ENCODE assay signal across 16 cellular contexts in genomic region chr17:72476575-72476986, GRCh38.
DNase-seq lines count a peak whose midpoint lies in the region; ATAC-seq and TF ChIP-seq lines count a peak whose summit lies in the region.
"Had no signal": no experiment of that assay in that cellular context is flagged by ENCODE, and none has a peak within 500 bp of the region (broad histone marks: within the 10 kb centered on the region; RNA-seq: fewer than 3 reads in every experiment).

No MANE protein-coding gene starts in this region.

- no CpG with 5 or more reads among the region's 12 CpGs for WGBS in iPS DF 6.9 (ENCODE audit: insufficient coverage, insufficient read length)
- 18% methylated on average over 12 of the region's 12 CpGs for WGBS in right cardiac atrium

- no peaks in the 10 kb centered on the region for H3K27me3 ChIP-seq in iPS DF 6.9 (ENCODE audit: control insufficient read depth, insufficient read depth, low read length)
- H3K27me3 ChIP-seq in CD8-positive, alpha-beta T cell (ENCODE audit: insufficient read depth, low read length), result no peaks in the 10 kb centered on the region
- H3K27me3 ChIP-seq in right cardiac atrium (ENCODE audit: control insufficient read depth, insufficient read depth), result no peaks in the 10 kb centered on the region

- peaks cover 7% of the 10 kb centered on the region for H3K9me3 Mint-ChIP-seq in CD8-positive, alpha-beta T cell

- CTCF ChIA-PET in CD8-positive, alpha-beta T cell (lab: Charles Lee), result no interaction called here

- H3K27ac ChIP-seq in iPS DF 6.9 (ENCODE audit: low read length), result no peak overlapping the region
- H3K27ac ChIP-seq in CD8-positive, alpha-beta T cell (ENCODE audit: low read depth, low read length), result no peak overlapping the region
- no peak overlapping the region for H3K27ac ChIP-seq in right cardiac atrium (ENCODE audit: low read length)

- POLR2A ChIA-PET in CD8-positive, alpha-beta T cell (lab: Charles Lee), result no interaction called here

- H3K27ac Mint-ChIP-seq in CD8-positive, alpha-beta T cell, result no peak overlapping the region
- H3K27ac Mint-ChIP-seq: activated CD4-positive, alpha-beta memory T cell treated with anti-CD3 and anti-CD28 coated beads for 36 hours; activated T-helper 17 cell treated with anti-CD3 and anti-CD28 coated beads, Interleukin-2, amount 50 U/mL, for 72 hours; CD4-positive, CD25-positive, alpha-beta regulatory T cell had no signal

- ATAC-seq in CD8-positive, alpha-beta T cell, result no peak
- ATAC-seq in Right ventricle myocardium inferior (no peak), right cardiac atrium (no peak), HG02588 (IDR thresholded peaks at IDR 0.05; ENCODE audit: unreplicated experiment) (no peak)
- ATAC-seq: activated T-helper 17 cell treated with anti-CD3 and anti-CD28 coated beads, Interleukin-2, amount 50 U/mL, for 72 hours had no signal

- H3K4me3 ChIP-seq in iPS DF 6.9 (ENCODE audit: low read length) (no peak overlapping the region), right cardiac atrium (ENCODE audit: low read length) (no peak overlapping the region)
- no peak overlapping the region for H3K4me3 ChIP-seq in CD8-positive, alpha-beta T cell (ENCODE audit: low read depth, low read length)

- no peaks in the 10 kb centered on the region for H3K36me3 ChIP-seq in iPS DF 6.9 (ENCODE audit: control insufficient read depth, insufficient read depth, low read length)
- H3K36me3 ChIP-seq in CD8-positive, alpha-beta T cell (ENCODE audit: insufficient read depth, low read length), result no peaks in the 10 kb centered on the region

- intact Hi-C loops in CD8-positive, alpha-beta T cell (cut with DNase I, micrococcal nuclease), result no loop called here
- intact Hi-C loops in Right ventricle myocardium inferior (cut with DNase I) (no loop called here), right cardiac atrium (cut with DNase I) (no loop called here)

- in situ Hi-C loops in G401 (cut with HindIII; ENCODE audit: low sequenced_read_pairs), result no loop called here

- H3K9me3 ChIP-seq in iPS DF 6.9 (ENCODE audit: control insufficient read depth, insufficient read depth, low read length) (no peaks in the 10 kb centered on the region), right cardiac atrium (ENCODE audit: control insufficient read depth, low read length) (no peaks in the 10 kb centered on the region)
- H3K9me3 ChIP-seq in CD8-positive, alpha-beta T cell (ENCODE audit: low read length), result no peaks in the 10 kb centered on the region

- peaks cover 9% of the 10 kb centered on the region for H3K4me1 ChIP-seq in iPS DF 6.9 (ENCODE audit: control insufficient read depth, insufficient read depth, low read length)
- H3K4me1 ChIP-seq in CD8-positive, alpha-beta T cell (ENCODE audit: insufficient read depth, low read length), result no peaks in the 10 kb centered on the region
- H3K4me1 ChIP-seq in right cardiac atrium (ENCODE audit: control insufficient read depth, insufficient read depth, low read length), result no peaks in the 10 kb centered on the region

- peaks cover 16% of the 10 kb centered on the region for H3K27me3 Mint-ChIP-seq in CD8-positive, alpha-beta T cell (ENCODE audit: low read depth)

- no peaks in the 10 kb centered on the region for H3K4me1 Mint-ChIP-seq in CD8-positive, alpha-beta T cell (ENCODE audit: low read depth)
- H3K4me1 Mint-ChIP-seq: activated T-helper 17 cell treated with anti-CD3 and anti-CD28 coated beads, Interleukin-2, amount 50 U/mL, for 72 hours; CD4-positive, CD25-positive, alpha-beta regulatory T cell had no signal

- DNase-seq in G401 (ENCODE audit: low spot score), result peak; percentile 27
- peak in 31 of 56 donors; percentile 6 to 60 (median 29) for DNase-seq in amygdala (lab: John Stamatoyannopoulos, UW)
- peak; percentile 57 for DNase-seq in iPS DF 6.9 (ENCODE audit: low read depth, low spot score)
- peak; percentile 40 for DNase-seq in renal cortical epithelial cell (ENCODE audit: low read depth)
- DNase-seq in CD8-positive, alpha-beta T cell, result no peak
- no peak for DNase-seq in Right ventricle myocardium inferior (ENCODE audit: missing footprints)
- DNase-seq in right cardiac atrium, result no peak
- DNase-seq: activated CD4-positive, alpha-beta memory T cell treated with anti-CD3 and anti-CD28 coated beads for 36 hours; CD4-positive, CD25-positive, alpha-beta regulatory T cell; GF-D8; MV-4-11; NCI-H524 treated with DMSO at 0.1 percent for 48 hours; RPMI8226; stimulated activated naive CD4-positive, alpha-beta T cell treated with Interleukin-2 at 50 U/mL for 16 hours had no signal

- no peaks in the 10 kb centered on the region for H3K36me3 Mint-ChIP-seq in CD8-positive, alpha-beta T cell
- H3K36me3 Mint-ChIP-seq: CD4-positive, CD25-positive, alpha-beta regulatory T cell had no signal

- no peak for TF ChIP-seq CTCF in CD8-positive, alpha-beta T cell (IDR thresholded peaks at IDR 0.05)

- no peak overlapping the region for H3K4me3 Mint-ChIP-seq in CD8-positive, alpha-beta T cell
- H3K4me3 Mint-ChIP-seq: activated CD4-positive, alpha-beta memory T cell treated with anti-CD3 and anti-CD28 coated beads for 36 hours; activated T-helper 17 cell treated with anti-CD3 and anti-CD28 coated beads, Interleukin-2, amount 50 U/mL, for 72 hours had no signal

Comparison
In these comparisons a context has a peak if more than half of its experiments do, and no peak if none do; other contexts are left out.
1. DNase-seq: peak in G401 (single experiment), amygdala (31 of 56), iPS DF 6.9 (single experiment) and renal cortical epithelial cell (single experiment); none in CD8-positive, alpha-beta T cell (0 of 7), Right ventricle myocardium inferior (single experiment) and right cardiac atrium (0 of 3).